In genomic region chr1:10555635-10556429, GRCh38 we compare ENCODE assay signal across 3 cellular contexts.
TF ChIP-seq lines count a peak whose summit lies in the region.

No MANE protein-coding gene starts in this region.

TF ChIP-seq in A549, 52 proteins besides CTCF, POLR2A, EP300 and RAD21:
- no peak for TF ChIP-seq CHD4 (IDR thresholded peaks at IDR 0.05; ENCODE audit: borderline replicate concordance)
- TF ChIP-seq CEBPB (IDR thresholded peaks at IDR 0.05), result peak in 1 of 2 experiments; percentile 22; a peak in 1 of 4 replicates

TF ChIP-seq in IMR-90, 13 proteins besides CTCF, POLR2A, EP300 and RAD21:
- TF ChIP-seq CHD1 (IDR thresholded peaks at IDR 0.05; ENCODE audit: low read depth, low read length) (no peak), CEBPB (IDR thresholded peaks at IDR 0.05; ENCODE audit: low read depth, low read length) (peak; percentile 22; the same call in 1 of the 2 replicates), NFE2L2 (IDR thresholded peaks at IDR 0.05; ENCODE audit: low read depth, low read length) (no peak), RFX5 (IDR thresholded peaks at IDR 0.05; ENCODE audit: low read depth, low read length) (no peak)

TF ChIP-seq in liver, 16 proteins besides CTCF, POLR2A, EP300 and RAD21:
- TF ChIP-seq, protein P1, sequence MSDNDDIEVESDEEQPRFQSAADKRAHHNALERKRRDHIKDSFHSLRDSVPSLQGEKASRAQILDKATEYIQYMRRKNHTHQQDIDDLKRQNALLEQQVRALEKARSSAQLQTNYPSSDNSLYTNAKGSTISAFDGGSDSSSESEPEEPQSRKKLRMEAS (IDR thresholded peaks at IDR 0.05), result no peak
- TF ChIP-seq SP1 (IDR thresholded peaks at IDR 0.05) (peak; percentile 52), RXRA (IDR thresholded peaks at IDR 0.05) (peak; percentile 82 to 85), EGR1 (IDR thresholded peaks at IDR 0.05; ENCODE audit: low read depth in 2 of 2) (no peak), YY1 (IDR thresholded peaks at IDR 0.05) (peak; percentile 10), TAF1 (conservative IDR thresholded peaks at IDR 0.05) (no peak), HNF4A (conservative IDR thresholded peaks at IDR 0.05) (peak; percentile 92 to 93), JUND (IDR thresholded peaks at IDR 0.05) (no peak), GABPA (IDR thresholded peaks at IDR 0.05 in 1 of 2, conservative IDR thresholded peaks at IDR 0.05 in 1 of 2) (no peak)
- TF ChIP-seq, protein P2, sequence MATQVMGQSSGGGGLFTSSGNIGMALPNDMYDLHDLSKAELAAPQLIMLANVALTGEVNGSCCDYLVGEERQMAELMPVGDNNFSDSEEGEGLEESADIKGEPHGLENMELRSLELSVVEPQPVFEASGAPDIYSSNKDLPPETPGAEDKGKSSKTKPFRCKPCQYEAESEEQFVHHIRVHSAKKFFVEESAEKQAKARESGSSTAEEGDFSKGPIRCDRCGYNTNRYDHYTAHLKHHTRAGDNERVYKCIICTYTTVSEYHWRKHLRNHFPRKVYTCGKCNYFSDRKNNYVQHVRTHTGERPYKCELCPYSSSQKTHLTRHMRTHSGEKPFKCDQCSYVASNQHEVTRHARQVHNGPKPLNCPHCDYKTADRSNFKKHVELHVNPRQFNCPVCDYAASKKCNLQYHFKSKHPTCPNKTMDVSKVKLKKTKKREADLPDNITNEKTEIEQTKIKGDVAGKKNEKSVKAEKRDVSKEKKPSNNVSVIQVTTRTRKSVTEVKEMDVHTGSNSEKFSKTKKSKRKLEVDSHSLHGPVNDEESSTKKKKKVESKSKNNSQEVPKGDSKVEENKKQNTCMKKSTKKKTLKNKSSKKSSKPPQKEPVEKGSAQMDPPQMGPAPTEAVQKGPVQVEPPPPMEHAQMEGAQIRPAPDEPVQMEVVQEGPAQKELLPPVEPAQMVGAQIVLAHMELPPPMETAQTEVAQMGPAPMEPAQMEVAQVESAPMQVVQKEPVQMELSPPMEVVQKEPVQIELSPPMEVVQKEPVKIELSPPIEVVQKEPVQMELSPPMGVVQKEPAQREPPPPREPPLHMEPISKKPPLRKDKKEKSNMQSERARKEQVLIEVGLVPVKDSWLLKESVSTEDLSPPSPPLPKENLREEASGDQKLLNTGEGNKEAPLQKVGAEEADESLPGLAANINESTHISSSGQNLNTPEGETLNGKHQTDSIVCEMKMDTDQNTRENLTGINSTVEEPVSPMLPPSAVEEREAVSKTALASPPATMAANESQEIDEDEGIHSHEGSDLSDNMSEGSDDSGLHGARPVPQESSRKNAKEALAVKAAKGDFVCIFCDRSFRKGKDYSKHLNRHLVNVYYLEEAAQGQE (IDR thresholded peaks at IDR 0.05), result no peak
- TF ChIP-seq, protein P3, sequence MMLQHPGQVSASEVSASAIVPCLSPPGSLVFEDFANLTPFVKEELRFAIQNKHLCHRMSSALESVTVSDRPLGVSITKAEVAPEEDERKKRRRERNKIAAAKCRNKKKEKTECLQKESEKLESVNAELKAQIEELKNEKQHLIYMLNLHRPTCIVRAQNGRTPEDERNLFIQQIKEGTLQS (IDR thresholded peaks at IDR 0.05), result peak; percentile 54
